In the genomic region with DNA sequence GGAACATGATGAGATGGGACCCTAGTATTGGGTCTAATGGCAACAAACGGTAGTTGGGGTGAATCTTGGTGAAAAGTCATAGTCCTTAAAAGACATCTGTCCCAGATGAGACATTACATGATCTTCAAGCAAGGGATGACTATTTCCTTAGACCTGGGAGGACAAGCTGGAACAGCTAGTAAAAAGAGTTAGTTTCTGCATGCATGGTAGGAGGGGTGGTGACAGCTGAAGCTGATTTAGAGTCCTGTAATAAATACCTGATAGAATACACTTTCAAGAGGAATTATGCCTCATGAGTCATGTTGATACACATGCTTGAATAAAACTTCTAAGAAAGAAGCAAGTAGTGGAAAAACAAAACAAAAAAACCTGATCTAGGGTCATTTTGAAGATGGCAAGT, we compare ENCODE assay signal across 27 cellular contexts.
"Had no signal": no experiment of that assay in that cellular context is flagged by ENCODE, and none has a peak within 500 bp of the region (broad histone marks: within the 10 kb centered on the region; RNA-seq: fewer than 3 reads in every experiment).

No MANE protein-coding gene starts in this region.

- H3K27me3 ChIP-seq: brain microvascular endothelial cell, MG63 had no signal

- H3K9me3 ChIP-seq: MG63 had no signal

- H3K4me3 ChIP-seq: MG63, SK-N-MC had no signal

- H3K36me3 Mint-ChIP-seq: activated naive CD8-positive, alpha-beta T cell; T-cell had no signal

- H3K9me3 Mint-ChIP-seq: activated T-helper 17 cell treated with anti-CD3 and anti-CD28 coated beads, Interleukin-2, amount 50 U/mL, for 72 hours had no signal

- H3K36me3 ChIP-seq: brain microvascular endothelial cell, MG63 had no signal

- H3K27ac ChIP-seq: brain microvascular endothelial cell, SK-N-MC, VCaP had no signal

- H3K27me3 Mint-ChIP-seq: activated T-helper 17 cell treated with anti-CD3 and anti-CD28 coated beads, Interleukin-2, amount 50 U/mL, for 72 hours had no signal

- ATAC-seq: Panc1, T-cell had no signal

- DNase-seq: activated CD4-positive, alpha-beta memory T cell treated with anti-CD3 and anti-CD28 coated beads, Interleukin-2, amount 10 ng/mL, durations not matched to agents 7 days and 5 days; activated CD4-positive, alpha-beta T cell treated with anti-CD3 and anti-CD28 coated beads for 36 hours; activated CD4-positive, alpha-beta T cell treated with anti-CD3 and anti-CD28 coated beads, Interleukin-2, amount 50 U/mL, for 1 hour; activated gamma-delta T cell; activated naive CD4-positive, alpha-beta T cell treated with anti-CD3 and anti-CD28 coated beads for 36 hours; activated T-cell treated with anti-CD3 and anti-CD28 coated beads for 4 hours; activated T-cell treated with anti-CD3 and anti-CD28 coated beads, Interleukin-2, amount 50 U/mL, for 48 hours; brain microvascular endothelial cell; KG1; MG63; MV-4-11; NCI-H1092 treated with DMSO at 0.1 percent for 48 hours; NCI-H1417 treated with DMSO at 0.1 percent for 48 hours; NCI-H1694; NCI-H2029 treated with DMSO at 0.1 percent for 48 hours; NCI-H345; NCI-H510A; NCI-H526 treated with DMSO at 0.1 percent for 48 hours; NCI-H82; RPMI8226; T-cell; T-helper 2 cell had no signal

- H3K4me3 Mint-ChIP-seq: activated CD4-positive, alpha-beta memory T cell treated with anti-CD3 and anti-CD28 coated beads, Interleukin-2, amount 10 ng/mL, durations not matched to agents 7 days and 5 days; activated CD4-positive, alpha-beta T cell treated with anti-CD3 and anti-CD28 coated beads for 36 hours; activated naive CD4-positive, alpha-beta T cell treated with anti-CD3 and anti-CD28 coated beads for 36 hours; activated naive CD8-positive, alpha-beta T cell; activated T-helper 17 cell treated with anti-CD3 and anti-CD28 coated beads, Interleukin-2, amount 50 U/mL, for 72 hours; T-cell had no signal

- H3K4me1 Mint-ChIP-seq: activated CD4-positive, alpha-beta T cell treated with anti-CD3 and anti-CD28 coated beads for 36 hours; activated T-helper 17 cell treated with anti-CD3 and anti-CD28 coated beads, Interleukin-2, amount 50 U/mL, for 72 hours; T-cell had no signal

- H3K27ac Mint-ChIP-seq: activated CD4-positive, alpha-beta memory T cell treated with anti-CD3 and anti-CD28 coated beads, Interleukin-2, amount 10 ng/mL, durations not matched to agents 7 days and 5 days; activated CD4-positive, alpha-beta T cell treated with anti-CD3 and anti-CD28 coated beads for 36 hours; activated naive CD4-positive, alpha-beta T cell treated with anti-CD3 and anti-CD28 coated beads for 36 hours; activated naive CD8-positive, alpha-beta T cell; activated T-helper 17 cell treated with anti-CD3 and anti-CD28 coated beads, Interleukin-2, amount 50 U/mL, for 72 hours; T-cell had no signal
